ENCODE assay signal across 18 cellular contexts in genomic region chr16:21698169-21699032, GRCh38. TPM values are rescaled to one million over a fixed set of nuclear protein-coding genes. Genes with fewer than 3 reads are reported as not detected.
"Had no signal": no experiment of that assay in that cellular context is flagged by ENCODE, and none has a peak within 500 bp of the region (broad histone marks: within the 10 kb centered on the region; RNA-seq: fewer than 3 reads in every experiment).

No MANE protein-coding gene starts in this region.

- H3K36me3 ChIP-seq: gastroesophageal sphincter, tibial artery, vagina had no signal

- H3K4me1 Mint-ChIP-seq: activated CD4-positive, alpha-beta T cell treated with anti-CD3 and anti-CD28 coated beads, Interleukin-2, amount 10 ng/mL, durations not matched to agents 24 days and 14 days; activated naive CD4-positive, alpha-beta T cell treated with anti-CD3 and anti-CD28 coated beads, Interleukin-2, amount 10 ng/mL, durations not matched to agents 7 days and 5 days; central memory CD8-positive, alpha-beta T cell had no signal

- H3K4me3 ChIP-seq: body of pancreas, gastroesophageal sphincter, skin epidermis, tibial artery, vagina had no signal

- H3K4me3 Mint-ChIP-seq: activated B cell treated with CpG ODN at 0.5 μM for 24 hours; activated CD4-positive, alpha-beta T cell treated with anti-CD3 and anti-CD28 coated beads, Interleukin-2, amount 10 ng/mL, durations not matched to agents 24 days and 14 days; activated naive CD4-positive, alpha-beta T cell treated with anti-CD3 and anti-CD28 coated beads, Interleukin-2, amount 10 ng/mL, durations not matched to agents 7 days and 5 days; central memory CD8-positive, alpha-beta T cell had no signal

- H3K36me3 Mint-ChIP-seq: activated naive CD4-positive, alpha-beta T cell treated with anti-CD3 and anti-CD28 coated beads, Interleukin-2, amount 10 ng/mL, durations not matched to agents 7 days and 5 days had no signal

- H2AFZ ChIP-seq: parathyroid adenoma had no signal

- ATAC-seq: body of pancreas, gastroesophageal sphincter, left ventricle myocardium superior had no signal

- H3K79me2 ChIP-seq: parathyroid adenoma had no signal

- H3K27me3 ChIP-seq: body of pancreas, gastroesophageal sphincter, tibial artery, vagina had no signal

- H3K4me1 ChIP-seq: body of pancreas, gastroesophageal sphincter, parathyroid adenoma, tibial artery, vagina had no signal

- H3K27ac Mint-ChIP-seq: activated B cell treated with CpG ODN at 0.5 μM for 24 hours; activated CD4-positive, alpha-beta T cell treated with anti-CD3 and anti-CD28 coated beads, Interleukin-2, amount 10 ng/mL, durations not matched to agents 24 days and 14 days; activated naive CD4-positive, alpha-beta T cell treated with anti-CD3 and anti-CD28 coated beads, Interleukin-2, amount 10 ng/mL, durations not matched to agents 7 days and 5 days had no signal

- H3K9me3 Mint-ChIP-seq: activated B cell treated with CpG ODN at 0.5 μM for 24 hours; activated CD4-positive, alpha-beta T cell treated with anti-CD3 and anti-CD28 coated beads, Interleukin-2, amount 10 ng/mL, durations not matched to agents 24 days and 14 days; activated naive CD4-positive, alpha-beta T cell treated with anti-CD3 and anti-CD28 coated beads, Interleukin-2, amount 10 ng/mL, durations not matched to agents 7 days and 5 days; central memory CD8-positive, alpha-beta T cell had no signal

- H3K27me3 Mint-ChIP-seq: central memory CD8-positive, alpha-beta T cell had no signal

- DNase-seq: activated B cell treated with CpG ODN at 0.5 μM for 24 hours; activated CD4-positive, alpha-beta T cell treated with anti-CD3 and anti-CD28 coated beads, Interleukin-2, amount 10 ng/mL, durations not matched to agents 24 days and 14 days; activated CD8-positive, alpha-beta memory T cell treated with anti-CD3 and anti-CD28 coated beads for 24 hours; activated naive CD4-positive, alpha-beta T cell treated with anti-CD3 and anti-CD28 coated beads, Interleukin-2, amount 10 ng/mL, durations not matched to agents 7 days and 5 days; body of pancreas; cortex of kidney; effector CD8-positive, alpha-beta T cell; left ventricle myocardium superior; mesendoderm; tibial artery had no signal

- H3K9me3 ChIP-seq: body of pancreas, gastroesophageal sphincter, tibial artery, vagina had no signal

- H3K27ac ChIP-seq: body of pancreas, epithelial cell of prostate, gastroesophageal sphincter, parathyroid adenoma, skin epidermis, tibial artery, vagina had no signal

RNA-seq across cellular contexts. Expression of gene OTOA, which starts 34.6 kb away (rescaled TPM):
- total RNA-seq: activated CD4-positive, alpha-beta T cell treated with anti-CD3 and anti-CD28 coated beads, Interleukin-2, amount 10 ng/mL, durations not matched to agents 24 days and 14 days; left ventricle myocardium superior; vagina had no signal
- polyA plus RNA-seq: keratinocyte had no signal

RNA-seq across cellular contexts. Expression of gene IGSF6, which starts 46.0 kb away (rescaled TPM):
- total RNA-seq: activated CD4-positive, alpha-beta T cell treated with anti-CD3 and anti-CD28 coated beads, Interleukin-2, amount 10 ng/mL, durations not matched to agents 24 days and 14 days had no signal
- polyA plus RNA-seq: keratinocyte, neural cell had no signal
